1 cellular context compared by ENCODE assay signal in the genomic region with DNA sequence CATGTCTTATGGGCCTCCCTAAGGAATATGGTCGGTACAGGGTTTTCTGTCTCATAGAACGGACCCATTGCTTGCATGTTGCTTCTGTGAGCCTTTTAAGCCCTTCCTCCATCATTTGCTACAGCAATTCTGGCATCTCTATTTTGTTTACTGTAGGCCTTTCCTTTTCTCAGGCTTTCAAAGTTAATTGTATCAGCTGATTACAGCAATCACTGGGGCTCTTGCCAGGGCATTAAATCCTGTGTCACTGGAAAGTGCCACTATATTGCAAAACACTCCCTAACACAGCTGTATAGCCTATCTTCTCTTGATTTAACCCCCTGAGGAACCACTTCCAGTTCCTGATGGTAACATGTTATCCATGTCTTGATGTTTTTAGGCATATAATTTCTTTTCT.
TF ChIP-seq lines count a peak whose summit lies in the region.

No MANE protein-coding gene starts in this region.

TF ChIP-seq in IMR-90, 13 proteins besides CTCF, POLR2A, EP300 and RAD21 (continued from another document):
- TF ChIP-seq FOS (IDR thresholded peaks at IDR 0.05; ENCODE audit: low read depth, low read length): no peak
- no peak for TF ChIP-seq NFE2L2 (IDR thresholded peaks at IDR 0.05; ENCODE audit: low read depth, low read length)
- TF ChIP-seq MXI1 (IDR thresholded peaks at IDR 0.05; ENCODE audit: borderline replicate concordance, low read depth, low read length): no peak
- TF ChIP-seq MAZ (IDR thresholded peaks at IDR 0.05; ENCODE audit: borderline replicate concordance, low read depth, low read length): no peak
